Comparison of ENCODE assay signal across 9 cellular contexts in genomic region chr15:66294932-66295235, GRCh38. TPM values are rescaled to one million over a fixed set of nuclear protein-coding genes. Genes with fewer than 3 reads are reported as not detected.
DNase-seq lines count a peak whose midpoint lies in the region; ATAC-seq and TF ChIP-seq lines count a peak whose summit lies in the region.
"Had no signal": no experiment of that assay in that cellular context is flagged by ENCODE, and none has a peak within 500 bp of the region (broad histone marks: within the 10 kb centered on the region; RNA-seq: fewer than 3 reads in every experiment).

No MANE protein-coding gene starts in this region.

- peak; percentile 15 for DNase-seq in brain microvascular endothelial cell
- no peak for DNase-seq in natural killer cell treated with Interleukin-12 subunit alpha and Interleukin-12 subunit beta and Interleukin-15 and Interleukin-18, amount 100 ng/mL, for 72 hours (ENCODE audit: low spot score)
- DNase-seq in T1000 (lab: John Stamatoyannopoulos, UW): no peak
- no peak for DNase-seq in ovary
- no peak for DNase-seq in UCSD-AML1 (lab: John Stamatoyannopoulos, UW; ENCODE audit: unreplicated experiment)
- DNase-seq: activated CD4-positive, alpha-beta T cell treated with anti-CD3 and anti-CD28 coated beads for 1 hour had no signal

- H3K9ac ChIP-seq in BLaER1 treated with 17β-estradiol and CSF1 and Interleukin-3, amounts not matched to agents 10 nM and 100 nM: peak overlapping the region; percentile 83 to 98 (median 92); a peak in 18 of 22 replicates
- no peak overlapping the region for H3K9ac ChIP-seq in HUES48 (ENCODE audit: low read depth, low read length)

- ATAC-seq in natural killer cell treated with Interleukin-12 subunit alpha and Interleukin-12 subunit beta and Interleukin-15 and Interleukin-18, amount 100 ng/mL, for 72 hours: no peak
- no peak for ATAC-seq in GM18873 (IDR thresholded peaks at IDR 0.05; ENCODE audit: low FRiP score, unreplicated experiment)

- no peaks in the 10 kb centered on the region for H3K9me3 Mint-ChIP-seq in natural killer cell treated with Interleukin-12 subunit alpha and Interleukin-12 subunit beta and Interleukin-15 and Interleukin-18, amount 100 ng/mL, for 72 hours

- intact Hi-C loops in ovary (cut with DNase I): loop anchor here in 1 of 4 donors (5.0 kb wide), 1 partner anchor 463 kb away; no protein-coding TSS in a partner anchor

- peak overlapping the region; percentile 83 to 93 (median 91) for H3K4me2 ChIP-seq in BLaER1 treated with 17β-estradiol and CSF1 and Interleukin-3, amounts not matched to agents 10 nM and 100 nM

- TF ChIP-seq EP300 in ovary (IDR thresholded peaks at IDR 0.05): no peak

- peak overlapping the region in 9 of 11 experiments; percentile 81 to 98 (median 95); a peak in 16 of 22 replicates for H3K27ac ChIP-seq in BLaER1 treated with 17β-estradiol and CSF1 and Interleukin-3, amounts not matched to agents 10 nM and 100 nM
- peak overlapping the region; percentile 87 for H3K27ac ChIP-seq in HUES48 (ENCODE audit: low read depth, low read length)
- H3K27ac ChIP-seq in brain microvascular endothelial cell: peak overlapping the region; percentile 38
- H3K27ac ChIP-seq in ovary: peak overlapping the region in 1 of 2 donors; percentile 95

- H3K4me1 Mint-ChIP-seq in natural killer cell treated with Interleukin-12 subunit alpha and Interleukin-12 subunit beta and Interleukin-15 and Interleukin-18, amount 100 ng/mL, for 72 hours (ENCODE audit: low read depth in 2 of 2): peaks cover 23 to 26% of the 10 kb centered on the region in 2 donors

- WGBS in ovary, 3 donors: 18 to 28% (median 18%) methylated on average over 3 of the region's 3 CpGs

- H3K4me1 ChIP-seq in BLaER1 treated with 17β-estradiol and CSF1 and Interleukin-3, amounts not matched to agents 10 nM and 100 nM: peaks cover 24 to 54% (median 47%) of the 10 kb centered on the region in 10 experiments
- H3K4me1 ChIP-seq in HUES48 (ENCODE audit: control insufficient read depth, insufficient read depth, low read length) (peaks cover 19% of the 10 kb centered on the region), ovary (ENCODE audit: insufficient read depth) (peaks cover 5% of the 10 kb centered on the region)

- peaks cover 12 to 39% (median 32%) of the 10 kb centered on the region in 11 experiments for H3K36me3 ChIP-seq in BLaER1 treated with 17β-estradiol and CSF1 and Interleukin-3, amounts not matched to agents 10 nM and 100 nM
- no peaks in the 10 kb centered on the region for H3K36me3 ChIP-seq in HUES48 (ENCODE audit: control insufficient read depth, insufficient read depth, low read length)
- no peaks in the 10 kb centered on the region for H3K36me3 ChIP-seq in brain microvascular endothelial cell (replicated peaks)
- H3K36me3 ChIP-seq in ovary: no peaks in the 10 kb centered on the region

- peak overlapping the region; percentile 85 to 87 for H3K27ac Mint-ChIP-seq in natural killer cell treated with Interleukin-12 subunit alpha and Interleukin-12 subunit beta and Interleukin-15 and Interleukin-18, amount 100 ng/mL, for 72 hours

- H3K27me3 Mint-ChIP-seq in natural killer cell treated with Interleukin-12 subunit alpha and Interleukin-12 subunit beta and Interleukin-15 and Interleukin-18, amount 100 ng/mL, for 72 hours: no peaks in the 10 kb centered on the region

- TF ChIP-seq POLR2A in ovary (IDR thresholded peaks at IDR 0.05): no peak

- H3K9me3 ChIP-seq in BLaER1 treated with 17β-estradiol and CSF1 and Interleukin-3, amounts not matched to agents 10 nM and 100 nM (replicated peaks in 1 of 11): no peaks in the 10 kb centered on the region
- no peaks in the 10 kb centered on the region for H3K9me3 ChIP-seq in HUES48 (ENCODE audit: control insufficient read depth, insufficient read depth, low read length)
- no peaks in the 10 kb centered on the region for H3K9me3 ChIP-seq in ovary

- in situ Hi-C loops in brain microvascular endothelial cell (cut with HindIII; ENCODE audit: low pct_ligation_motif_present, low sequenced_read_pairs): no loop called here

- no peaks in the 10 kb centered on the region for H3K27me3 ChIP-seq in BLaER1 treated with 17β-estradiol and CSF1 and Interleukin-3, amounts not matched to agents 10 nM and 100 nM
- H3K27me3 ChIP-seq in HUES48 (ENCODE audit: control insufficient read depth, insufficient read depth, low read length) (no peaks in the 10 kb centered on the region), brain microvascular endothelial cell (replicated peaks) (no peaks in the 10 kb centered on the region), ovary (no peaks in the 10 kb centered on the region)

- no peaks in the 10 kb centered on the region for H3K36me3 Mint-ChIP-seq in natural killer cell treated with Interleukin-12 subunit alpha and Interleukin-12 subunit beta and Interleukin-15 and Interleukin-18, amount 100 ng/mL, for 72 hours

- TF ChIP-seq CTCF in brain microvascular endothelial cell (IDR thresholded peaks at IDR 0.05; ENCODE audit: low read depth, low read length, missing control alignments) (no peak), ovary (IDR thresholded peaks at IDR 0.05) (no peak)

- H3K4me3 ChIP-seq in BLaER1 treated with 17β-estradiol and CSF1 and Interleukin-3, amounts not matched to agents 10 nM and 100 nM: peak overlapping the region; percentile 62 to 80 (median 72); a peak in 18 of 20 replicates
- H3K4me3 ChIP-seq in HUES48 (ENCODE audit: low read depth, low read length): peak overlapping the region; percentile 70
- no peak overlapping the region for H3K4me3 ChIP-seq in brain microvascular endothelial cell (ENCODE audit: low read depth, low read length)
- no peak overlapping the region for H3K4me3 ChIP-seq in ovary

- H3K4me3 Mint-ChIP-seq in natural killer cell treated with Interleukin-12 subunit alpha and Interleukin-12 subunit beta and Interleukin-15 and Interleukin-18, amount 100 ng/mL, for 72 hours: peak overlapping the region; percentile 86

- H4K20me1 ChIP-seq in BLaER1 treated with 17β-estradiol and CSF1 and Interleukin-3, amounts not matched to agents 10 nM and 100 nM: 0 out of 22 replicates have a peak, but pooled peaks cover 0 to 4% (median 0%) of the 10 kb centered on the region in 11 experiments

RNA-seq across cellular contexts. Expression of gene DIS3L, which starts 1.5 kb away (rescaled TPM):
- 10 to 100 TPM; 20.5 to 35.9 TPM for total RNA-seq in natural killer cell treated with Interleukin-12 subunit alpha and Interleukin-12 subunit beta and Interleukin-15 and Interleukin-18, amount 100 ng/mL, for 72 hours
- total RNA-seq in ovary: 10 to 100 TPM; 23.4 to 39.6 (median 31.9) TPM
- 10 to 100 TPM; 19.6 to 54.6 TPM for polyA plus RNA-seq in ovary

RNA-seq across cellular contexts. Expression of gene MEGF11, which starts 41.3 kb away (rescaled TPM):
- total RNA-seq in natural killer cell treated with Interleukin-12 subunit alpha and Interleukin-12 subunit beta and Interleukin-15 and Interleukin-18, amount 100 ng/mL, for 72 hours: not detected
- total RNA-seq in ovary: 10 to 100 TPM in 1 of 7 donors, 1 to 10 TPM in 1, under 1 TPM in 4, not detected in 1; 0.20 to 11.4 (median 0.65) TPM
- under 1 TPM in 1 of 2 donors, not detected in 1; 0.04 TPM for polyA plus RNA-seq in ovary

Comparison
In these comparisons a context has a peak if more than half of its experiments do, and no peak if none do; other contexts are left out.
1. H3K4me3 ChIP-seq: peak in BLaER1 treated with 17β-estradiol and CSF1 and Interleukin-3, amounts not matched to agents 10 nM and 100 nM (10 of 10) and HUES48 (single experiment); none in brain microvascular endothelial cell (single experiment) and ovary (single experiment).